Comparison of ENCODE assay signal across 14 cellular contexts in genomic region chr4:26958925-26959653, GRCh38.
DNase-seq lines count a peak whose midpoint lies in the region; ATAC-seq and TF ChIP-seq lines count a peak whose summit lies in the region.
"Had no signal": no experiment of that assay in that cellular context is flagged by ENCODE, and none has a peak within 500 bp of the region (broad histone marks: within the 10 kb centered on the region; RNA-seq: fewer than 3 reads in every experiment).

No MANE protein-coding gene starts in this region.

- no peak overlapping the region for H3K4me3 ChIP-seq in Loucy (ENCODE audit: low read length, poor library complexity, severe bottlenecking)
- no peak overlapping the region for H3K4me3 ChIP-seq in effector memory CD4-positive, alpha-beta T cell (ENCODE audit: insufficient read depth, low read depth, low read length, poor library complexity, severe bottlenecking)
- H3K4me3 ChIP-seq: A549, left ventricle myocardium inferior, uterus had no signal

- H3K79me2 ChIP-seq in Loucy (ENCODE audit: insufficient read depth, low read length), result no peaks in the 10 kb centered on the region

- no peaks in the 10 kb centered on the region for H3K9me3 Mint-ChIP-seq in activated CD4-positive, alpha-beta T cell treated with anti-CD3 and anti-CD28 coated beads, Interleukin-2, amount 10 ng/mL, durations not matched to agents 24 days and 14 days
- H3K9me3 Mint-ChIP-seq in activated naive CD8-positive, alpha-beta T cell treated with anti-CD3 and anti-CD28 coated beads, Interleukin-2, amount 50 U/mL, for 24 hours, result no peaks in the 10 kb centered on the region
- no peaks in the 10 kb centered on the region for H3K9me3 Mint-ChIP-seq in nephron progenitor cell

- no peaks in the 10 kb centered on the region for H3K27me3 ChIP-seq in Loucy (ENCODE audit: insufficient read depth, low read length, poor library complexity, severe bottlenecking)
- no peaks in the 10 kb centered on the region for H3K27me3 ChIP-seq in effector memory CD4-positive, alpha-beta T cell (replicated peaks; ENCODE audit: control insufficient read depth, insufficient read depth, low read length, poor library complexity, severe bottlenecking)
- H3K27me3 ChIP-seq: uterus had no signal

- no peak for DNase-seq in activated CD4-positive, alpha-beta T cell treated with anti-CD3 and anti-CD28 coated beads, Interleukin-2, amount 10 ng/mL, durations not matched to agents 24 days and 14 days
- no peak for DNase-seq in activated CD4-positive, alpha-beta T cell treated with anti-CD3 and anti-CD28 coated beads for 1 hour
- no peak for DNase-seq in activated naive CD8-positive, alpha-beta T cell treated with anti-CD3 and anti-CD28 coated beads, Interleukin-2, amount 50 U/mL, for 24 hours
- DNase-seq in nephron progenitor cell (no peak), Ammon's horn (ENCODE audit: low spot score) (no peak)
- DNase-seq in effector memory CD4-positive, alpha-beta T cell, result no peak
- DNase-seq: foreskin melanocyte, KG1, left ventricle myocardium inferior, NCI-H1105 treated with DMSO at 0.1 percent for 48 hours, uterus had no signal

- no peaks in the 10 kb centered on the region for H4K20me1 ChIP-seq in Loucy (ENCODE audit: insufficient read depth, low read length, poor library complexity, severe bottlenecking)

- H3K4me3 Mint-ChIP-seq in activated CD4-positive, alpha-beta T cell treated with anti-CD3 and anti-CD28 coated beads, Interleukin-2, amount 10 ng/mL, durations not matched to agents 24 days and 14 days, result peak overlapping the region; percentile 20
- H3K4me3 Mint-ChIP-seq in activated naive CD8-positive, alpha-beta T cell treated with anti-CD3 and anti-CD28 coated beads, Interleukin-2, amount 50 U/mL, for 24 hours, result peak overlapping the region; percentile 7
- H3K4me3 Mint-ChIP-seq in nephron progenitor cell, result no peak overlapping the region

- TF ChIP-seq CTCF in Loucy (conservative IDR thresholded peaks at IDR 0.05; ENCODE audit: low read length) (no peak), nephron progenitor cell (IDR thresholded peaks at IDR 0.05) (no peak)

- H3K36me3 ChIP-seq in Loucy (ENCODE audit: insufficient read depth, low read length), result 0 out of 2 replicates have a peak, but pooled peaks cover 11% of the 10 kb centered on the region
- no peaks in the 10 kb centered on the region for H3K36me3 ChIP-seq in effector memory CD4-positive, alpha-beta T cell (ENCODE audit: control insufficient read depth, insufficient read depth, low read length)
- H3K36me3 ChIP-seq: uterus had no signal

- ATAC-seq in activated naive CD8-positive, alpha-beta T cell treated with anti-CD3 and anti-CD28 coated beads, Interleukin-2, amount 50 U/mL, for 24 hours, result peak; percentile 87
- ATAC-seq in GM21515 (IDR thresholded peaks at IDR 0.05; ENCODE audit: unreplicated experiment), result no peak
- ATAC-seq: A549 had no signal

- no peaks in the 10 kb centered on the region for H3F3A ChIP-seq in Loucy (ENCODE audit: low read depth)

- no peak overlapping the region for H3K27ac ChIP-seq in effector memory CD4-positive, alpha-beta T cell (ENCODE audit: insufficient read depth, low read length, poor library complexity, severe bottlenecking)
- H3K27ac ChIP-seq: A549, left ventricle myocardium inferior, uterus had no signal

- no peak overlapping the region for H3K9ac ChIP-seq in Loucy (ENCODE audit: low read depth, low read length, poor library complexity, severe bottlenecking)

- no peak overlapping the region for H2AFZ ChIP-seq in Loucy (ENCODE audit: low read length)

- peak overlapping the region; percentile 71 for H3K27ac Mint-ChIP-seq in activated CD4-positive, alpha-beta T cell treated with anti-CD3 and anti-CD28 coated beads, Interleukin-2, amount 10 ng/mL, durations not matched to agents 24 days and 14 days
- peak overlapping the region; percentile 76 for H3K27ac Mint-ChIP-seq in activated naive CD8-positive, alpha-beta T cell treated with anti-CD3 and anti-CD28 coated beads, Interleukin-2, amount 50 U/mL, for 24 hours
- peak overlapping the region; percentile 41 for H3K27ac Mint-ChIP-seq in nephron progenitor cell

- H3K4me1 ChIP-seq in Loucy (ENCODE audit: insufficient read depth, low read length, poor library complexity, severe bottlenecking), result peaks cover 17% of the 10 kb centered on the region
- H3K4me1 ChIP-seq in effector memory CD4-positive, alpha-beta T cell (ENCODE audit: control insufficient read depth, insufficient read depth, low read length, poor library complexity, severe bottlenecking), result peaks cover 12% of the 10 kb centered on the region
- H3K4me1 ChIP-seq: A549, uterus had no signal

- no peaks in the 10 kb centered on the region for H3K9me3 ChIP-seq in Loucy (ENCODE audit: insufficient read depth, low read depth, low read length)
- H3K9me3 ChIP-seq in effector memory CD4-positive, alpha-beta T cell (ENCODE audit: control insufficient read depth, low read length), result no peaks in the 10 kb centered on the region
- H3K9me3 ChIP-seq: A549, left ventricle myocardium inferior, uterus had no signal

- H3K27me3 Mint-ChIP-seq in activated CD4-positive, alpha-beta T cell treated with anti-CD3 and anti-CD28 coated beads, Interleukin-2, amount 10 ng/mL, durations not matched to agents 24 days and 14 days, result no peaks in the 10 kb centered on the region
- no peaks in the 10 kb centered on the region for H3K27me3 Mint-ChIP-seq in activated naive CD8-positive, alpha-beta T cell treated with anti-CD3 and anti-CD28 coated beads, Interleukin-2, amount 50 U/mL, for 24 hours
- no peaks in the 10 kb centered on the region for H3K27me3 Mint-ChIP-seq in nephron progenitor cell (ENCODE audit: low read depth, poor library complexity)

- peaks cover 28% of the 10 kb centered on the region for H3K4me1 Mint-ChIP-seq in activated CD4-positive, alpha-beta T cell treated with anti-CD3 and anti-CD28 coated beads, Interleukin-2, amount 10 ng/mL, durations not matched to agents 24 days and 14 days
- peaks cover 47% of the 10 kb centered on the region for H3K4me1 Mint-ChIP-seq in activated naive CD8-positive, alpha-beta T cell treated with anti-CD3 and anti-CD28 coated beads, Interleukin-2, amount 50 U/mL, for 24 hours
- peaks cover 11% of the 10 kb centered on the region for H3K4me1 Mint-ChIP-seq in nephron progenitor cell

- peaks cover 21% of the 10 kb centered on the region for H3K36me3 Mint-ChIP-seq in activated CD4-positive, alpha-beta T cell treated with anti-CD3 and anti-CD28 coated beads, Interleukin-2, amount 10 ng/mL, durations not matched to agents 24 days and 14 days (ENCODE audit: low read depth)
- H3K36me3 Mint-ChIP-seq in activated naive CD8-positive, alpha-beta T cell treated with anti-CD3 and anti-CD28 coated beads, Interleukin-2, amount 50 U/mL, for 24 hours (ENCODE audit: low read depth), result peaks cover 30% of the 10 kb centered on the region
- peaks cover 23% of the 10 kb centered on the region for H3K36me3 Mint-ChIP-seq in nephron progenitor cell (ENCODE audit: low read depth)

- H3K4me2 ChIP-seq in Loucy (ENCODE audit: low read depth, low read length, poor library complexity, severe bottlenecking), result peak overlapping the region; percentile 38
- H3K4me2 ChIP-seq: A549 had no signal

- intact Hi-C loops in activated CD4-positive, alpha-beta T cell treated with anti-CD3 and anti-CD28 coated beads, Interleukin-2, amount 10 ng/mL, durations not matched to agents 24 days and 14 days (cut with micrococcal nuclease), result loop anchor here (1.0 to 5.0 kb wide), 4 partner anchors 42 to 97 kb away; partner anchors contain the start of gene STIM2

- no peaks in the 10 kb centered on the region for H3K9me2 ChIP-seq in Loucy (replicated peaks; ENCODE audit: low read depth, low read length)
